36 cellular contexts compared by ENCODE assay signal in the genomic region with DNA sequence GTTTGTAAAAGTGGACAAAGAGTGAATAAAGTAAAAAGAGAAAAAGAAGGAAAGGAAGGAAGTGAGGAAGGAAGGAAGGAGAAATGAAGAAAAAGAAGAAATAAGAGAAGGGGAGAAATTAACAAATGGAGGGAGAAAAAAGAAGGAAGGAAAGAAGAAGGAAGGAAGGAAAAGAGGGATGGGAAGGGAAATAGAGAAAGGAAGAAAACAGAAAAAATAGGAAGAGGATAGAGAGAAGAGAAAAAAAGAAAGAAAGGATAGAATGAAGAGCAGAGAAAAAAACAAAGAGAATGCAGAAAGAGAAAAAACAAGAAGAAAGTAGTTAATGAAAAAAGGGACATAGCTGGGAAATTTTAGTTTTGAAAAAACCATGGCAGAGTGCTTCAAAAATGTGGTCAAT.
"Had no signal": no experiment of that assay in that cellular context is flagged by ENCODE, and none has a peak within 500 bp of the region (broad histone marks: within the 10 kb centered on the region; RNA-seq: fewer than 3 reads in every experiment).

No MANE protein-coding gene starts in this region.

- H3K4me3 ChIP-seq: MG63 had no signal

- H3K27me3 ChIP-seq: MG63 had no signal

- H3K36me3 ChIP-seq: MG63 had no signal

- DNase-seq: Karpas-422, Kasumi-1, MG63, MM.1S, MV-4-11, NCI-H1048, NCI-H1092, NCI-H1092 treated with DMSO at 0.1 percent for 48 hours, NCI-H1105, NCI-H1105 treated with DMSO at 0.1 percent for 48 hours, NCI-H1417, NCI-H1417 treated with DMSO at 0.1 percent for 48 hours, NCI-H1436, NCI-H1436 treated with DMSO at 0.1 percent for 48 hours, NCI-H146, NCI-H1694, NCI-H1694 treated with DMSO at 0.1 percent for 48 hours, NCI-H187, NCI-H187 treated with DMSO at 0.1 percent for 48 hours, NCI-H1930, NCI-H2029, NCI-H2029 treated with DMSO at 0.1 percent for 48 hours, NCI-H2081, NCI-H2081 treated with DMSO at 0.1 percent for 48 hours, NCI-H2107, NCI-H2171, NCI-H2171 treated with DMSO at 0.1 percent for 48 hours, NCI-H2227 treated with DMSO at 0.1 percent for 48 hours, NCI-H226, NCI-H345, NCI-H446, NCI-H446 treated with DMSO at 0.1 percent for 48 hours, NCI-H510A, NCI-H510A treated with DMSO at 0.1 percent for 48 hours, NCI-H524, NCI-H524 treated with DMSO at 0.1 percent for 48 hours had no signal

- H3K9me3 ChIP-seq: MG63 had no signal
